8 cellular contexts compared by ENCODE assay signal in genomic region chr1:176073524-176074157, GRCh38.
DNase-seq lines count a peak whose midpoint lies in the region; ATAC-seq, FAIRE-seq and TF ChIP-seq lines count a peak whose summit lies in the region.

No MANE protein-coding gene starts in this region.

- peak; percentile 9 for DNase-seq in activated gamma-delta T cell treated with Interleukin-2 at 50 U/mL for 16 hours
- DNase-seq in activated gamma-delta T cell (lab: John Stamatoyannopoulos, UW), result no peak
- peak; percentile 24 for DNase-seq in NCI-H2196 treated with DMSO at 0.1 percent for 48 hours (lab: John Stamatoyannopoulos, UW; ENCODE audit: unreplicated experiment)
- DNase-seq in activated CD4-positive, alpha-beta T cell treated with anti-CD3 and anti-CD28 coated beads for 48 hours, result peak; percentile 40
- DNase-seq in frontal cortex (ENCODE audit: low spot score in 2 of 2), result peak; percentile 16 to 19
- peak in 1 of 6 donors; percentile 29 for DNase-seq in pancreas
- DNase-seq in activated effector memory CD4-positive, alpha-beta T cell treated with anti-CD3 and anti-CD28 coated beads, Interleukin-2, amount 50 U/mL, for 16 hours, result no peak

- no peak overlapping the region for H3K4me3 ChIP-seq in pancreas

- FAIRE-seq in frontal cortex (lab: Jason Lieb, UNC), result peak; percentile 59
- FAIRE-seq in pancreas (lab: Jason Lieb, UNC), result no peak

- H3K4me1 ChIP-seq in pancreas, result no peaks in the 10 kb centered on the region

- no peak overlapping the region for H3K27ac ChIP-seq in pancreas

- intact Hi-C loops in pancreas (cut with DNase I), result no loop called here

- no peaks in the 10 kb centered on the region for H3K27me3 ChIP-seq in pancreas

- TF ChIP-seq CTCF in pancreas (IDR thresholded peaks at IDR 0.05), result peak; percentile 27 to 45 (median 41)

- ATAC-seq in HG02759 (IDR thresholded peaks at IDR 0.05; ENCODE audit: unreplicated experiment) (peak; percentile 59), pancreas (peak; percentile 38 to 74 (median 68))

- H3K9me3 ChIP-seq in pancreas, result no peaks in the 10 kb centered on the region

- no peaks in the 10 kb centered on the region for H3K36me3 ChIP-seq in pancreas

- WGBS in pancreas, 2 donors, result 38 to 46% methylated on average over 5 of the region's 5 CpGs

Comparison
In these comparisons a context has a peak if more than half of its experiments do, and no peak if none do; other contexts are left out.
1. DNase-seq: peak in activated gamma-delta T cell treated with Interleukin-2 at 50 U/mL for 16 hours (single experiment), NCI-H2196 treated with DMSO at 0.1 percent for 48 hours (single experiment), activated CD4-positive, alpha-beta T cell treated with anti-CD3 and anti-CD28 coated beads for 48 hours (single experiment) and frontal cortex (2 of 2); none in activated gamma-delta T cell (single experiment) and activated effector memory CD4-positive, alpha-beta T cell treated with anti-CD3 and anti-CD28 coated beads, Interleukin-2, amount 50 U/mL, for 16 hours (single experiment).